14 cellular contexts compared by ENCODE assay signal in genomic region chr5:174222891-174223290, GRCh38.
"Had no signal": no experiment of that assay in that cellular context is flagged by ENCODE, and none has a peak within 500 bp of the region (broad histone marks: within the 10 kb centered on the region; RNA-seq: fewer than 3 reads in every experiment).

No MANE protein-coding gene starts in this region.

- ATAC-seq: activated naive CD4-positive, alpha-beta T cell treated with anti-CD3 and anti-CD28 coated beads, Interleukin-2, amount 50 U/mL, for 72 hours; esophagus mucosa; naive thymus-derived CD8-positive, alpha-beta T cell; pancreas; sciatic nerve; stimulated activated memory B cell treated with anti-CD40 and anti-IgM and Interleukin-4, amounts not matched to agents 10 μg/mL and 1 μg/mL and 100 μg/mL, for 72 hours had no signal

- H3K4me3 ChIP-seq: left ventricle myocardium inferior, pancreas, spleen had no signal

- H3K4me3 Mint-ChIP-seq: naive thymus-derived CD8-positive, alpha-beta T cell; stimulated activated memory B cell treated with anti-CD40 and anti-IgM and Interleukin-4, amounts not matched to agents 10 μg/mL and 1 μg/mL and 100 μg/mL, for 72 hours had no signal

- H3K9me3 Mint-ChIP-seq: activated naive CD4-positive, alpha-beta T cell treated with anti-CD3 and anti-CD28 coated beads, Interleukin-2, amount 50 U/mL, for 72 hours; stimulated activated memory B cell treated with anti-CD40 and anti-IgM and Interleukin-4, amounts not matched to agents 10 μg/mL and 1 μg/mL and 100 μg/mL, for 72 hours had no signal

- H3K27ac Mint-ChIP-seq: activated naive CD4-positive, alpha-beta T cell treated with anti-CD3 and anti-CD28 coated beads, Interleukin-2, amount 50 U/mL, for 72 hours; naive thymus-derived CD8-positive, alpha-beta T cell; stimulated activated memory B cell treated with anti-CD40 and anti-IgM and Interleukin-4, amounts not matched to agents 10 μg/mL and 1 μg/mL and 100 μg/mL, for 72 hours had no signal

- H3K36me3 ChIP-seq: left ventricle myocardium inferior, pancreas, spleen had no signal

- H3K27me3 ChIP-seq: pancreas had no signal

- H3K4me1 Mint-ChIP-seq: naive thymus-derived CD8-positive, alpha-beta T cell; stimulated activated memory B cell treated with anti-CD40 and anti-IgM and Interleukin-4, amounts not matched to agents 10 μg/mL and 1 μg/mL and 100 μg/mL, for 72 hours had no signal

- H3K27ac ChIP-seq: left ventricle myocardium inferior, pancreas, spleen had no signal

- H3K9me3 ChIP-seq: pancreas had no signal

- DNase-seq: activated CD4-positive, alpha-beta T cell treated with anti-CD3 and anti-CD28 coated beads, Interleukin-2, amount 50 U/mL, for 4 hours; activated CD4-positive, CD25-positive, alpha-beta regulatory T cell treated with anti-CD3 and anti-CD28 coated beads, Interleukin-2, amount 50 U/mL, for 72 hours; activated effector memory CD4-positive, alpha-beta T cell treated with anti-CD3 and anti-CD28 coated beads, Interleukin-2, amount 50 U/mL, for 16 hours; amniotic stem cell; caudate nucleus; left ventricle myocardium inferior; naive thymus-derived CD8-positive, alpha-beta T cell; pancreas; spleen; T-helper 9 cell had no signal

- H3K4me1 ChIP-seq: left ventricle myocardium inferior, pancreas, spleen had no signal

- H3K36me3 Mint-ChIP-seq: activated naive CD4-positive, alpha-beta T cell treated with anti-CD3 and anti-CD28 coated beads, Interleukin-2, amount 50 U/mL, for 72 hours; naive thymus-derived CD8-positive, alpha-beta T cell; stimulated activated memory B cell treated with anti-CD40 and anti-IgM and Interleukin-4, amounts not matched to agents 10 μg/mL and 1 μg/mL and 100 μg/mL, for 72 hours had no signal
